ENCODE assay signal across 1 cellular context in the genomic region with DNA sequence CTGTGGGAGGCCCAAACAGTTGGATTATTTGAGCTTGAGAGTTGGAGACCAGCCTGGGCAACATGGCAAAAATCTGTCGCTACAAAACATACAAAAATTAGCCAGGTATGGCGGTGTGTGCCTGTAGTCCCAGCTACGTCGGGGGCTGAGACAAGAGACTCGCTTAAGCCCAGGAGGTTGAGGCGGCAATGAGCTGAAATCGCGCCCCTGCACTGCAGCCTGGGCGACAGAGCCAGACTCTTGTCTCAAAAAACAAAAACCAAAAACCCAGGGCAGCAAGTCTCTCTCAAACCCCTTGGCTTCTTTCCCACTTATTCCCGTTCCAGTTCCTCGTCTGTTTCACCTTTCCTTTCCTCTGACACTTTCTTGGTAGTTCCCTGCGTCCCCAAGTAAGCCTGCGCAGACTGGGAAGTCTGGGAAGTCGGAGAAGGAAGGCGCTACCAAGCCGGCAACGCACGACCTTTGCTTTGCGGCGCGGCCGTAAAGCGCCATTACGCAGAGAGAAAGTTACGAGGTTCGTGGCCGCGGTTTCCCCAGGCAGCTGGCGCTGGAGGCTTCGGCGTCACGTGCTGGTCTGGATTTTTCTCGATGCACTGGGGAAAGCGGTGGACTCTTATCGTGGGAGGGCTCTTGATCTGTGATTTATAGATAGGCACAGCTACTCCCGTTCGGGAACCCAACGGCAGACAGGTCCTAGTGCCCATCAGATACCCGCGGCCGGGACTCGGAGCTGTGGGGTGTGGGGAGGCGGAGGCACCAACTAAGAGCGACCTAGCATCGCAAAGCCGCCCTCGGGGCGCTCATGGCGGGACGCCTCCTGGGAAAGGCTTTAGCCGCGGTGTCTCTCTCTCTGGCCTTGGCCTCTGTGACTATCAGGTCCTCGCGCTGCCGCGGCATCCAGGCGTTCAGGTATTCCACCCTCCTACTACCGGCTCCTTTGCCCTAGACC.
TF ChIP-seq lines count a peak whose summit lies in the region.

Gene NUDT9 (plus strand): TSS at position 470 of the 949 bp plus-strand sequence. CDS start 333 bp downstream, at position 803.

TF ChIP-seq in GM12878, 131 proteins besides CTCF, POLR2A, EP300 and RAD21 (continued from another document and continues in another):
- TF ChIP-seq MTA3 (IDR thresholded peaks at IDR 0.05; ENCODE audit: borderline replicate concordance, low read length) (0 out of 2 replicates have a peak, but pooled peaks have one; percentile 28), TBL1XR1 (IDR thresholded peaks at IDR 0.05; ENCODE audit: low read depth, low read length) (peak; percentile 49; the same call in 1 of the 2 replicates), CREM (IDR thresholded peaks at IDR 0.05; ENCODE audit: low read depth) (peak; percentile 75), BHLHE40 (IDR thresholded peaks at IDR 0.05; ENCODE audit: borderline replicate concordance in 1 of 2, low read depth in 2 of 2, low read length in 1 of 2) (peak; percentile 96), LARP7 (IDR thresholded peaks at IDR 0.05) (0 out of 2 replicates have a peak, but pooled peaks have one; percentile 46), EED (IDR thresholded peaks at IDR 0.05; ENCODE audit: low read depth) (peak; percentile 73), ZNF274 (IDR thresholded peaks at IDR 0.05; ENCODE audit: insufficient read depth, insufficient read length) (no peak), CEBPB (IDR thresholded peaks at IDR 0.05; ENCODE audit: borderline replicate concordance in 1 of 2, low read depth in 2 of 2, low read length in 2 of 2) (no peak), TCF3 (IDR thresholded peaks at IDR 0.05; ENCODE audit: borderline replicate concordance, insufficient read depth, low read depth, low read length) (peak; percentile 44; the same call in 1 of the 2 replicates), GATAD2B (conservative IDR thresholded peaks at IDR 0.05; ENCODE audit: low read depth) (peak; percentile 85), DPF2 (IDR thresholded peaks at IDR 0.05) (0 out of 2 replicates have a peak, but pooled peaks have one; percentile 44), CBFB (IDR thresholded peaks at IDR 0.05; ENCODE audit: low read depth) (peak; percentile 81), EZH2 (IDR thresholded peaks at IDR 0.05; ENCODE audit: borderline replicate concordance, control insufficient read depth, low read depth, low read length) (no peak), IKZF1 (conservative IDR thresholded peaks at IDR 0.05) (peak; percentile 95), TAF1 (IDR thresholded peaks at IDR 0.05; ENCODE audit: borderline replicate concordance, low read depth, low read length) (peak; percentile 78; the same call in 1 of the 2 replicates), NRF1 (conservative IDR thresholded peaks at IDR 0.05; ENCODE audit: low read depth, low read length) (peak; percentile 34; the same call in 1 of the 2 replicates), POLR2AphosphoS5 (IDR thresholded peaks at IDR 0.05; ENCODE audit: low read length) (peak; percentile 84), ELK1 (IDR thresholded peaks at IDR 0.05; ENCODE audit: low read depth, low read length) (0 out of 2 replicates have a peak, but pooled peaks have one; percentile 21), MXI1 (IDR thresholded peaks at IDR 0.05; ENCODE audit: low read depth, low read length) (peak; percentile 74), EGR1 (IDR thresholded peaks at IDR 0.05; ENCODE audit: borderline replicate concordance in 1 of 2, low read depth in 2 of 2, low read length in 2 of 2) (peak in 1 of 2 experiments; percentile 55; a peak in 1 of 3 replicates), SMARCA5 (IDR thresholded peaks at IDR 0.05) (peak; percentile 47; the same call in 1 of the 2 replicates), ZBED1 (IDR thresholded peaks at IDR 0.05; ENCODE audit: borderline replicate concordance) (peak; percentile 63; the same call in 1 of the 2 replicates), MEF2B (IDR thresholded peaks at IDR 0.05; ENCODE audit: partially characterized antibody, poor library complexity, severe bottlenecking) (no peak), YY1 (IDR thresholded peaks at IDR 0.05; ENCODE audit: low read depth, low read length) (peak; percentile 67; the same call in 1 of the 2 replicates), ASH2L (IDR thresholded peaks at IDR 0.05; ENCODE audit: borderline replicate concordance, low read depth) (peak; percentile 82; the same call in 1 of the 2 replicates), MYC (IDR thresholded peaks at IDR 0.05; ENCODE audit: insufficient read depth, insufficient read length, insufficient replicate concordance, low read length, severe bottlenecking) (peak; percentile 36), RBBP5 (conservative IDR thresholded peaks at IDR 0.05) (peak; percentile 84; the same call in 1 of the 2 replicates), CHD2 (IDR thresholded peaks at IDR 0.05; ENCODE audit: borderline replicate concordance, low read depth, low read length) (peak; percentile 67; the same call in 1 of the 2 replicates), ATF7 (IDR thresholded peaks at IDR 0.05; ENCODE audit: low read depth) (peak; percentile 45), HSF1 (IDR thresholded peaks at IDR 0.05; ENCODE audit: low read depth, low read length) (peak; percentile 89; the same call in 1 of the 2 replicates), IRF3 (IDR thresholded peaks at IDR 0.05) (no peak), SMAD1 (IDR thresholded peaks at IDR 0.05; ENCODE audit: low read depth, partially characterized antibody) (peak; percentile 51), RELA (IDR thresholded peaks at IDR 0.05; ENCODE audit: borderline replicate concordance, partially characterized antibody) (peak; percentile 14), FOXM1 (IDR thresholded peaks at IDR 0.05; ENCODE audit: low read depth, low read length) (0 out of 2 replicates have a peak, but pooled peaks have one; percentile 58)
- TF ChIP-seq, protein P1, sequence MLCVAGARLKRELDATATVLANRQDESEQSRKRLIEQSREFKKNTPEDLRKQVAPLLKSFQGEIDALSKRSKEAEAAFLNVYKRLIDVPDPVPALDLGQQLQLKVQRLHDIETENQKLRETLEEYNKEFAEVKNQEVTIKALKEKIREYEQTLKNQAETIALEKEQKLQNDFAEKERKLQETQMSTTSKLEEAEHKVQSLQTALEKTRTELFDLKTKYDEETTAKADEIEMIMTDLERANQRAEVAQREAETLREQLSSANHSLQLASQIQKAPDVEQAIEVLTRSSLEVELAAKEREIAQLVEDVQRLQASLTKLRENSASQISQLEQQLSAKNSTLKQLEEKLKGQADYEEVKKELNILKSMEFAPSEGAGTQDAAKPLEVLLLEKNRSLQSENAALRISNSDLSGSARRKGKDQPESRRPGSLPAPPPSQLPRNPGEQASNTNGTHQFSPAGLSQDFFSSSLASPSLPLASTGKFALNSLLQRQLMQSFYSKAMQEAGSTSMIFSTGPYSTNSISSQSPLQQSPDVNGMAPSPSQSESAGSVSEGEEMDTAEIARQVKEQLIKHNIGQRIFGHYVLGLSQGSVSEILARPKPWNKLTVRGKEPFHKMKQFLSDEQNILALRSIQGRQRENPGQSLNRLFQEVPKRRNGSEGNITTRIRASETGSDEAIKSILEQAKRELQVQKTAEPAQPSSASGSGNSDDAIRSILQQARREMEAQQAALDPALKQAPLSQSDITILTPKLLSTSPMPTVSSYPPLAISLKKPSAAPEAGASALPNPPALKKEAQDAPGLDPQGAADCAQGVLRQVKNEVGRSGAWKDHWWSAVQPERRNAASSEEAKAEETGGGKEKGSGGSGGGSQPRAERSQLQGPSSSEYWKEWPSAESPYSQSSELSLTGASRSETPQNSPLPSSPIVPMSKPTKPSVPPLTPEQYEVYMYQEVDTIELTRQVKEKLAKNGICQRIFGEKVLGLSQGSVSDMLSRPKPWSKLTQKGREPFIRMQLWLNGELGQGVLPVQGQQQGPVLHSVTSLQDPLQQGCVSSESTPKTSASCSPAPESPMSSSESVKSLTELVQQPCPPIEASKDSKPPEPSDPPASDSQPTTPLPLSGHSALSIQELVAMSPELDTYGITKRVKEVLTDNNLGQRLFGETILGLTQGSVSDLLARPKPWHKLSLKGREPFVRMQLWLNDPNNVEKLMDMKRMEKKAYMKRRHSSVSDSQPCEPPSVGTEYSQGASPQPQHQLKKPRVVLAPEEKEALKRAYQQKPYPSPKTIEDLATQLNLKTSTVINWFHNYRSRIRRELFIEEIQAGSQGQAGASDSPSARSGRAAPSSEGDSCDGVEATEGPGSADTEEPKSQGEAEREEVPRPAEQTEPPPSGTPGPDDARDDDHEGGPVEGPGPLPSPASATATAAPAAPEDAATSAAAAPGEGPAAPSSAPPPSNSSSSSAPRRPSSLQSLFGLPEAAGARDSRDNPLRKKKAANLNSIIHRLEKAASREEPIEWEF (IDR thresholded peaks at IDR 0.05; ENCODE audit: insufficient replicate concordance, low read depth, low read length): peak; percentile 56
- TF ChIP-seq, protein P2, sequence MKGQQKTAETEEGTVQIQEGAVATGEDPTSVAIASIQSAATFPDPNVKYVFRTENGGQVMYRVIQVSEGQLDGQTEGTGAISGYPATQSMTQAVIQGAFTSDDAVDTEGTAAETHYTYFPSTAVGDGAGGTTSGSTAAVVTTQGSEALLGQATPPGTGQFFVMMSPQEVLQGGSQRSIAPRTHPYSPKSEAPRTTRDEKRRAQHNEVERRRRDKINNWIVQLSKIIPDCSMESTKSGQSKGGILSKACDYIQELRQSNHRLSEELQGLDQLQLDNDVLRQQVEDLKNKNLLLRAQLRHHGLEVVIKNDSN (IDR thresholded peaks at IDR 0.05; ENCODE audit: borderline replicate concordance, extremely low read length, insufficient read depth, low read depth, low read length): peak; percentile 86
- TF ChIP-seq, protein P3, sequence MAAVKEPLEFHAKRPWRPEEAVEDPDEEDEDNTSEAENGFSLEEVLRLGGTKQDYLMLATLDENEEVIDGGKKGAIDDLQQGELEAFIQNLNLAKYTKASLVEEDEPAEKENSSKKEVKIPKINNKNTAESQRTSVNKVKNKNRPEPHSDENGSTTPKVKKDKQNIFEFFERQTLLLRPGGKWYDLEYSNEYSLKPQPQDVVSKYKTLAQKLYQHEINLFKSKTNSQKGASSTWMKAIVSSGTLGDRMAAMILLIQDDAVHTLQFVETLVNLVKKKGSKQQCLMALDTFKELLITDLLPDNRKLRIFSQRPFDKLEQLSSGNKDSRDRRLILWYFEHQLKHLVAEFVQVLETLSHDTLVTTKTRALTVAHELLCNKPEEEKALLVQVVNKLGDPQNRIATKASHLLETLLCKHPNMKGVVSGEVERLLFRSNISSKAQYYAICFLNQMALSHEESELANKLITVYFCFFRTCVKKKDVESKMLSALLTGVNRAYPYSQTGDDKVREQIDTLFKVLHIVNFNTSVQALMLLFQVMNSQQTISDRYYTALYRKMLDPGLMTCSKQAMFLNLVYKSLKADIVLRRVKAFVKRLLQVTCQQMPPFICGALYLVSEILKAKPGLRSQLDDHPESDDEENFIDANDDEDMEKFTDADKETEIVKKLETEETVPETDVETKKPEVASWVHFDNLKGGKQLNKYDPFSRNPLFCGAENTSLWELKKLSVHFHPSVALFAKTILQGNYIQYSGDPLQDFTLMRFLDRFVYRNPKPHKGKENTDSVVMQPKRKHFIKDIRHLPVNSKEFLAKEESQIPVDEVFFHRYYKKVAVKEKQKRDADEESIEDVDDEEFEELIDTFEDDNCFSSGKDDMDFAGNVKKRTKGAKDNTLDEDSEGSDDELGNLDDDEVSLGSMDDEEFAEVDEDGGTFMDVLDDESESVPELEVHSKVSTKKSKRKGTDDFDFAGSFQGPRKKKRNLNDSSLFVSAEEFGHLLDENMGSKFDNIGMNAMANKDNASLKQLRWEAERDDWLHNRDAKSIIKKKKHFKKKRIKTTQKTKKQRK (IDR thresholded peaks at IDR 0.05; ENCODE audit: low read depth, low read length): no peak
- TF ChIP-seq, protein P4, sequence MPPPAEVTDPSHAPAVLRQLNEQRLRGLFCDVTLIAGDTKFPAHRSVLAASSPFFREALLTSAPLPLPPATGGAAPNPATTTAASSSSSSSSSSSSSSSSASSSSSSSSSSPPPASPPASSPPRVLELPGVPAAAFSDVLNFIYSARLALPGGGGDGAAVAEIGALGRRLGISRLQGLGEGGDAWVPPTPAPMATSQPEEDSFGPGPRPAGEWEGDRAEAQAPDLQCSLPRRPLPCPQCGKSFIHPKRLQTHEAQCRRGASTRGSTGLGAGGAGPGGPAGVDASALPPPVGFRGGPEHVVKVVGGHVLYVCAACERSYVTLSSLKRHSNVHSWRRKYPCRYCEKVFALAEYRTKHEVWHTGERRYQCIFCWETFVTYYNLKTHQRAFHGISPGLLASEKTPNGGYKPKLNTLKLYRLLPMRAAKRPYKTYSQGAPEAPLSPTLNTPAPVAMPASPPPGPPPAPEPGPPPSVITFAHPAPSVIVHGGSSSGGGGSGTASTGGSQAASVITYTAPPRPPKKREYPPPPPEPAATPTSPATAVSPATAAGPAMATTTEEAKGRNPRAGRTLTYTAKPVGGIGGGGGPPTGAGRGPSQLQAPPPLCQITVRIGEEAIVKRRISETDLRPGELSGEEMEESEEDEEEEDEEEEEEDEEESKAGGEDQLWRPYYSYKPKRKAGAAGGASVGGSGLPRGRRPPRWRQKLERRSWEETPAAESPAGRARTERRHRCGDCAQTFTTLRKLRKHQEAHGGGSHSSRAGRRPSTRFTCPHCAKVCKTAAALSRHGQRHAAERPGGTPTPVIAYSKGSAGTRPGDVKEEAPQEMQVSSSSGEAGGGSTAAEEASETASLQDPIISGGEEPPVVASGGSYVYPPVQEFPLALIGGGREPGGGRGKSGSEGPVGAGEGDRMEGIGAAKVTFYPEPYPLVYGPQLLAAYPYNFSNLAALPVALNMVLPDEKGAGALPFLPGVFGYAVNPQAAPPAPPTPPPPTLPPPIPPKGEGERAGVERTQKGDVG (CRISPR knock-in tag; IDR thresholded peaks at IDR 0.05): no peak
